ENCODE assay signal across 12 cellular contexts in genomic region chr3:23663661-23664186, GRCh38.
"Had no signal": no experiment of that assay in that cellular context is flagged by ENCODE, and none has a peak within 500 bp of the region (broad histone marks: within the 10 kb centered on the region; RNA-seq: fewer than 3 reads in every experiment).

No MANE protein-coding gene starts in this region.

- H3K4me3 ChIP-seq: esophagus muscularis mucosa, gastroesophageal sphincter, hepatocyte, pancreas, uterus had no signal

- H3K36me3 ChIP-seq: esophagus muscularis mucosa, gastroesophageal sphincter, pancreas, uterus had no signal

- ATAC-seq: activated CD8-positive, alpha-beta T cell treated with anti-CD3 and anti-CD28 coated beads, Interleukin-2, amount 10 ng/mL, durations not matched to agents 7 days and 5 days; gastroesophageal sphincter; pancreas; T-cell had no signal

- H3K9me3 ChIP-seq: esophagus muscularis mucosa, gastroesophageal sphincter, pancreas, uterus had no signal

- H3K4me2 ChIP-seq: hepatocyte had no signal

- H3K4me1 ChIP-seq: pancreas, uterus had no signal

- FAIRE-seq: endometrium, pancreas, small intestine had no signal

- DNase-seq: activated CD4-positive, alpha-beta T cell treated with anti-CD3 and anti-CD28 coated beads for 48 hours; activated CD8-positive, alpha-beta T cell treated with anti-CD3 and anti-CD28 coated beads, Interleukin-2, amount 10 ng/mL, durations not matched to agents 7 days and 5 days; activated naive CD4-positive, alpha-beta T cell treated with anti-CD3 and anti-CD28 coated beads for 36 hours; pancreas; small intestine; T-cell; T1000 had no signal

- H3K27me3 ChIP-seq: esophagus muscularis mucosa, gastroesophageal sphincter, hepatocyte, pancreas, uterus had no signal

- H3K27ac ChIP-seq: esophagus muscularis mucosa, gastroesophageal sphincter, hepatocyte, pancreas had no signal

- H3K79me2 ChIP-seq: hepatocyte had no signal
